ENCODE assay signal across 8 cellular contexts in the genomic region with DNA sequence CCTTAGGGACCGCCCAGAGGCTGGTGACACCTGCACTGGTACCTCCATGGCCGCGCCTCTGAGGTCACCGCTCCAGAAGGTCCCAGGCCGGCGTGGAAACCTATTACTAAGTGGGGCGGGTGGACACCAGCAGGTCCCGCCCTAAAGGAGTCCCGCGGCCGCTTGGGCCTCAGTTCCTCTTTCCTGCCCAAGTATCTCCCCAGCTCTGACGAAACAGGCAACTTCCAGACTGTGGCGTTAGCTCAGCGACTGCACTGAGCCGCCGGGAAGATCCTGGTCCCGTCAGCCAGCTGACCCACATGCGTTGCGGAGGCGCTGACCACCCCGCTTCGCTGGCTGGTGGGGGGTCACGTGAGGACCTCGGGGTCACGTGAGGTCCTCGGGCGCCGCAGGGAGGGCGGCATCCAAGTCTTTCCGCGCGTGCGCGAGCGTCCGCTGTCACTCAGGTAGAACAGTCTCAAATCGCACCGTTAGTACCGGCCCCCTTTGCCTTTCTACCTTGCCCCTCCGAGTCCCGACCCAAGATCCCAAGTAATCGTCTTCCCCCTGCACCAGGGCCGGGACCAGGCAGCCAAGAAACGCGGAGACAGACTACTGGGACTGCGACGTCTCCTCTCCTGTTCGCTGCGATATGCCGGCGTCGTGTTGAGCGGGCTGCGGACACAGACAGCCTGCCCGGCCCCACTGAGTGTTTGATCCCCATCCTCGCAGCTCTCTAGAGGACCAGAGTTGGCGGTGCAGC. TPM values are rescaled to one million over a fixed set of nuclear protein-coding genes. Genes with fewer than 3 reads are reported as not detected.
DNase-seq lines count a peak whose midpoint lies in the region; ATAC-seq and TF ChIP-seq lines count a peak whose summit lies in the region.

No MANE protein-coding gene starts in this region.

- peaks cover 3% of the 10 kb centered on the region for H3K9me3 Mint-ChIP-seq in endothelial cell (ENCODE audit: unreplicated experiment)

- H3K27ac Mint-ChIP-seq in endothelial cell (ENCODE audit: unreplicated experiment), result peak overlapping the region; percentile 67

- peak; percentile 74 for ATAC-seq in HG03442 (IDR thresholded peaks at IDR 0.05; ENCODE audit: unreplicated experiment)
- peak; percentile 93 for ATAC-seq in mucosa of descending colon

- H3K4me3 ChIP-seq in mucosa of descending colon, result peak overlapping the region; percentile 33

- intact Hi-C loops in mucosa of descending colon (cut with DNase I, micrococcal nuclease), result no loop called here

- no peaks in the 10 kb centered on the region for H3K36me3 ChIP-seq in mucosa of descending colon (ENCODE audit: low read depth)

- peaks cover 5% of the 10 kb centered on the region for H3K4me1 Mint-ChIP-seq in endothelial cell (ENCODE audit: unreplicated experiment)

- no peaks in the 10 kb centered on the region for H3K36me3 Mint-ChIP-seq in endothelial cell (ENCODE audit: low read depth, unreplicated experiment)

- H3K27me3 Mint-ChIP-seq in endothelial cell (ENCODE audit: unreplicated experiment), result peaks cover 7% of the 10 kb centered on the region

- peak overlapping the region; percentile 96 for H3K4me3 Mint-ChIP-seq in endothelial cell (ENCODE audit: unreplicated experiment)

- no peaks in the 10 kb centered on the region for H3K9me3 ChIP-seq in mucosa of descending colon

- no peak for TF ChIP-seq CTCF in endothelial cell (IDR thresholded peaks at IDR 0.05; ENCODE audit: unreplicated experiment)
- TF ChIP-seq CTCF in mucosa of descending colon (IDR thresholded peaks at IDR 0.05), result no peak

- H3K4me1 ChIP-seq in mucosa of descending colon (ENCODE audit: low read depth), result peaks cover 6% of the 10 kb centered on the region

- peak; percentile 69 for DNase-seq in AG08396 (ENCODE audit: low spot score)
- peak; percentile 88 for DNase-seq in GM19238 (ENCODE audit: insufficient read length, low spot score)
- peak; percentile 96 for DNase-seq in NCI-H774 (lab: John Stamatoyannopoulos, UW)
- peak; percentile 38 to 74 (median 64) for DNase-seq in activated CD8-positive, alpha-beta memory T cell treated with anti-CD3 and anti-CD28 coated beads for 48 hours (ENCODE audit: low read depth in 2 of 3, low spot score in 2 of 3)
- peak; percentile 81 for DNase-seq in endothelial cell (ENCODE audit: low spot score)
- peak; percentile 92 to 94 (median 93) for DNase-seq in mucosa of descending colon
- peak; percentile 82 for DNase-seq in stimulated activated CD8-positive, alpha-beta memory T cell treated with anti-CD3 and anti-CD28 coated beads, Interleukin-4, amount 100 ng/mL, for 48 hours

RNA-seq across cellular contexts. Expression of a gene that starts 53.7 kb away (rescaled TPM):
- 21.0 TPM for total RNA-seq in endothelial cell (ENCODE audit: unreplicated experiment)
- total RNA-seq in mucosa of descending colon, result 10 to 100 TPM; 44.6 to 74.9 (median 50.9) TPM

RNA-seq across cellular contexts. Expression of a gene that starts 58.5 kb away (rescaled TPM):
- total RNA-seq in endothelial cell (ENCODE audit: unreplicated experiment), result 29.1 TPM
- under 1 TPM; 0.38 to 0.63 (median 0.58) TPM for total RNA-seq in mucosa of descending colon

Comparison
In these comparisons a context has a peak if more than half of its experiments do, and no peak if none do; other contexts are left out.
1. Peak in every context shown above with its lines: DNase-seq, ATAC-seq and H3K4me3 ChIP-seq.
2. RNA of a gene that starts 58.5 kb away (total RNA-seq): 29.1 TPM in endothelial cell (single experiment); 0.38 to 0.63 TPM in mucosa of descending colon; every median in the first group is over 10 times any median in the second.